Comparison of ENCODE assay signal across 9 cellular contexts in the genomic region with DNA sequence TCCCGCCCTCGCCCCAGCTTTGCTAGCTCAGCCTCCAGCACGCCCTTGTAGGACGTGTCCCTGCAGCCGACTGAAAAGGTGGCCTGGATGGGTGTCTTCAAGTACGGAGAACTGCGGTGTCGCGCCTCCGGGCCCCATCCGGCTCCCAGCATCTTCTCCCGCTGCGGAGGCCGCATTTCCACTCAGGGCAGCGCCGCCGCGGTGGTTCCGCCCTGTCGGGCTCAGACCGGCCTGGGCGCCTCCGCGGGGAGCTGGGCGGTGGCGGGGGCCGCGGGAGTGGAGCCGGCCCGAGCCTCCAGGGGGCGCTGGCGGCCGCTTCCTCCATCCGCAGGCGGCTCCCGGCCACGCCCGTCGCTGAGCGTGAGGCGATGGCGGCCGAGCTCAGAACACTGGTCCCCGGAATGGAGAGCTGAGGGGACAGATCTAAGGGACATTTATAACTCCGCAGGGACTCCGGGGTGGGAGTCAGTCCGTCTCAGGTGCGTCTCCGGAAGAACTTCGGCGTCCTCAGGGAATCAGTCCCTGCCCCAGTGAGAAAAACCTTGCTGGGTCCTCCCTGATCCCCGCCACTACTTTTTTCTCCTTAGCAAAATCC. TPM values are rescaled to one million over a fixed set of nuclear protein-coding genes. Genes with fewer than 3 reads are reported as not detected.
A peak's percentile ranks its signal among the peaks of the same experiment; 100 is the strongest.
DNase-seq lines count a peak whose midpoint lies in the region; ATAC-seq and TF ChIP-seq lines count a peak whose summit lies in the region.
"Had no signal": no experiment of that assay in that cellular context is flagged by ENCODE, and none has a peak within 500 bp of the region (broad histone marks: within the 10 kb centered on the region; RNA-seq: fewer than 3 reads in every experiment).

No MANE protein-coding gene starts in this region.

- peak overlapping the region in 6 of 7 donors; percentile 38 to 83 (median 54) for H3K4me3 Mint-ChIP-seq in CD8-positive, alpha-beta memory T cell
- H3K4me3 Mint-ChIP-seq in type B pancreatic cell: peak overlapping the region; percentile 41

- CTCF ChIA-PET in CD8-positive, alpha-beta memory T cell (lab: Charles Lee): interaction anchor here (0.7 to 1.8 kb wide), 17 partner anchors 8 to 276 kb away, joined by 3 to 9 read pairs (median 3); partner anchors contain the start of gene FBXO45

- H3K27me3 Mint-ChIP-seq in CD8-positive, alpha-beta memory T cell: peaks cover 14 to 33% of the 10 kb centered on the region in 2 donors
- peaks cover 31% of the 10 kb centered on the region for H3K27me3 Mint-ChIP-seq in type B pancreatic cell

- no peaks in the 10 kb centered on the region for H3K4me1 ChIP-seq in CD8-positive, alpha-beta memory T cell (ENCODE audit: insufficient read depth, low read length)

- peaks cover 0 to 4% (median 1%) of the 10 kb centered on the region in 5 donors for H3K9me3 Mint-ChIP-seq in CD8-positive, alpha-beta memory T cell
- peaks cover 10% of the 10 kb centered on the region for H3K9me3 Mint-ChIP-seq in type B pancreatic cell

- H3K27me3 ChIP-seq in CD8-positive, alpha-beta memory T cell (ENCODE audit: insufficient read depth, low read length, poor library complexity, severe bottlenecking): no peaks in the 10 kb centered on the region

- H3K4me1 Mint-ChIP-seq in CD8-positive, alpha-beta memory T cell: peaks cover 0 to 9% (median 1%) of the 10 kb centered on the region in 3 donors
- no peaks in the 10 kb centered on the region for H3K4me1 Mint-ChIP-seq in type B pancreatic cell (ENCODE audit: unreplicated experiment)

- H3K9me3 ChIP-seq in CD8-positive, alpha-beta memory T cell (ENCODE audit: low read length): no peaks in the 10 kb centered on the region

- peak; percentile 45 to 73 (median 68) for DNase-seq in CD8-positive, alpha-beta memory T cell
- DNase-seq in HPDE6-E6E7 (ENCODE audit: extremely low spot score) (peak; percentile 61), RPMI7951 (ENCODE audit: low read depth) (peak; percentile 74), head of caudate nucleus (peak in 37 of 42 donors; percentile 12 to 91 (median 66)), pons (ENCODE audit: low spot score) (peak; percentile 22), type B pancreatic cell (ENCODE audit: extremely low spot score, unreplicated experiment) (peak; percentile 87)
- DNase-seq in activated naive CD4-positive, alpha-beta T cell treated with Interleukin-2 at 50 U/mL for 16 hours: peak; percentile 86

- H3K4me3 ChIP-seq in CD8-positive, alpha-beta memory T cell (ENCODE audit: low read length): peak overlapping the region; percentile 56

- intact Hi-C loops in head of caudate nucleus (cut with DNase I): no loop called here

- TF ChIP-seq CTCF in type B pancreatic cell (conservative IDR thresholded peaks at IDR 0.05): peak; percentile 89

- no peaks in the 10 kb centered on the region for H3K36me3 ChIP-seq in CD8-positive, alpha-beta memory T cell (ENCODE audit: insufficient read depth, low read length)

- peak overlapping the region; percentile 24 for H3K27ac ChIP-seq in CD8-positive, alpha-beta memory T cell (ENCODE audit: low read depth, low read length)

- no peak overlapping the region for H3K27ac Mint-ChIP-seq in CD8-positive, alpha-beta memory T cell
- no peak overlapping the region for H3K27ac Mint-ChIP-seq in type B pancreatic cell

- POLR2A ChIA-PET in CD8-positive, alpha-beta memory T cell (lab: Charles Lee): interaction anchor here (1.0 kb wide), 1 partner anchor 441 kb away, joined by 3 read pairs; no protein-coding TSS in a partner anchor

- peak; percentile 68 for ATAC-seq in GM19351 (IDR thresholded peaks at IDR 0.05; ENCODE audit: unreplicated experiment)

- H3K36me3 Mint-ChIP-seq in CD8-positive, alpha-beta memory T cell: no peaks in the 10 kb centered on the region
- H3K36me3 Mint-ChIP-seq in type B pancreatic cell: no peaks in the 10 kb centered on the region

RNA-seq across cellular contexts. Expression of gene SMCO1, which starts 13.6 kb away (rescaled TPM):
- not detected for total RNA-seq in CD8-positive, alpha-beta memory T cell
- not detected for polyA plus RNA-seq in CD8-positive, alpha-beta memory T cell
- not detected in 2 replicates for total RNA-seq in RPMI7951 (2014; rRNA removed; shearing (Covaris generic))
- not detected in 2 replicates for total RNA-seq in type B pancreatic cell (ENCODE audit: low replicate concordance)
- total RNA-seq: glomerular endothelial cell had no signal

RNA-seq across cellular contexts. Expression of gene RNF168, which starts 25.2 kb away (rescaled TPM):
- 10 to 100 TPM; 29.8 to 31.1 TPM for total RNA-seq in CD8-positive, alpha-beta memory T cell
- 12.9 TPM for polyA plus RNA-seq in CD8-positive, alpha-beta memory T cell
- 19.9 and 20.1 TPM in 2 replicates for total RNA-seq in RPMI7951 (2014; rRNA removed; shearing (Covaris generic))
- total RNA-seq in type B pancreatic cell (ENCODE audit: low replicate concordance): 21.2 and 23.5 TPM in 2 replicates

RNA-seq across cellular contexts. Expression of gene WDR53, which starts 39.6 kb away (rescaled TPM):
- total RNA-seq in CD8-positive, alpha-beta memory T cell: 10 to 100 TPM; 26.7 to 28.8 TPM
- polyA plus RNA-seq in CD8-positive, alpha-beta memory T cell: 21.5 TPM
- 8.8 and 9.4 TPM in 2 replicates for total RNA-seq in RPMI7951 (2014; rRNA removed; shearing (Covaris generic))
- total RNA-seq in type B pancreatic cell (ENCODE audit: low replicate concordance): 16.9 and 17.1 TPM in 2 replicates

RNA-seq across cellular contexts. Expression of gene FBXO45, which starts 39.7 kb away (rescaled TPM):
- 10 to 100 TPM; 29.3 to 30.1 TPM for total RNA-seq in CD8-positive, alpha-beta memory T cell
- 5.6 TPM for polyA plus RNA-seq in CD8-positive, alpha-beta memory T cell
- 16.6 and 21.7 TPM in 2 replicates for total RNA-seq in RPMI7951 (2014; rRNA removed; shearing (Covaris generic))
- total RNA-seq in type B pancreatic cell (ENCODE audit: low replicate concordance): 12.8 and 14.8 TPM in 2 replicates

Comparison
In these comparisons a context has a peak if more than half of its experiments do, and no peak if none do; other contexts are left out.
1. Peak in every context shown above with its lines: DNase-seq, ATAC-seq, H3K4me3 ChIP-seq and H3K27ac ChIP-seq.
2. DNase-seq: peak in every context shown above with its lines; median percentile 87 in type B pancreatic cell; 86 in activated naive CD4-positive, alpha-beta T cell treated with Interleukin-2 at 50 U/mL for 16 hours; 74 in RPMI7951; 68 in CD8-positive, alpha-beta memory T cell; 66 in head of caudate nucleus; 61 in HPDE6-E6E7; 22 in pons.